8 cellular contexts compared by ENCODE assay signal in the genomic region with DNA sequence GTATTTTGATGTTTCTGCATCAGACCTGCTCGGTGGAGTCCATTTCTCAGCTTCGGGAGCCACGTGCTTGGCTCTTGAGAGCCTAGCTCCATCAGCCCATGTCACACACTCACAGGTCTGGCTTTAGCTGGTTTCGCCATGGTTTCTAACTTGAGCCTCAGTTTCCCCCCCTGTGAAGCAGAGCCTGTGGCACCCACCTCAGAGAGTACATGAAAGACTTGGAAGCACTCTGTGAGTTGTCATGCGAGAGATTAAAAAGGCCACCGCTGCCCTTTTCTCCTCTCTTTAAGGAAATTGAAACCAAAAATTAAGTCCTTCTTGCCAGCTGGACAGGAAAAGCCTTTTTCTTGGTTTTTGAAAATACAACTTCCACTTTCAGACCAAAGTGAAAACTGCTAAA. TPM values are rescaled to one million over a fixed set of nuclear protein-coding genes. Genes with fewer than 3 reads are reported as not detected.
A peak's percentile ranks its signal among the peaks of the same experiment; 100 is the strongest.
DNase-seq lines count a peak whose midpoint lies in the region; ATAC-seq and TF ChIP-seq lines count a peak whose summit lies in the region.

No MANE protein-coding gene starts in this region.

- POLR2A ChIA-PET in T-cell (lab: Charles Lee), result no interaction called here

- ATAC-seq in GM18499 (IDR thresholded peaks at IDR 0.05; ENCODE audit: insufficient read depth, unreplicated experiment) (peak; percentile 33), HG02571 (IDR thresholded peaks at IDR 0.05; ENCODE audit: unreplicated experiment) (peak; percentile 48), T-cell (replicated peaks in 1 of 4) (peak in 1 of 4 experiments; percentile 15), left lung (peak; percentile 28)

- no peaks in the 10 kb centered on the region for H3K36me3 ChIP-seq in left lung

- no peaks in the 10 kb centered on the region for H3K9me3 ChIP-seq in left lung

- intact Hi-C loops in left lung (cut with DNase I), result no loop called here

- peaks cover 95 to 98% (median 96%) of the 10 kb centered on the region in 3 donors for H3K4me1 Mint-ChIP-seq in T-cell

- CTCF ChIA-PET in T-cell (lab: Charles Lee), result interaction anchor here in 1 of 2 donors (0.7 kb wide), 1 partner anchor 476 kb away, joined by 3 read pairs; no protein-coding TSS in a partner anchor

- H3K9me3 Mint-ChIP-seq in T-cell, result no peaks in the 10 kb centered on the region

- no peaks in the 10 kb centered on the region for H3K27me3 Mint-ChIP-seq in T-cell

- H3K4me3 ChIP-seq in left lung, result peak overlapping the region in 1 of 2 donors; percentile 11

- peaks cover 22% of the 10 kb centered on the region for H3K36me3 Mint-ChIP-seq in T-cell

- H3K27ac ChIP-seq in left lung, result peak overlapping the region; percentile 71 to 75

- peak overlapping the region; percentile 27 to 66 for H3K27ac Mint-ChIP-seq in T-cell

- peak in 1 of 34 experiments; percentile 11 for DNase-seq in T-cell
- no peak for DNase-seq in left lung
- DNase-seq in NCI-H1694 (lab: John Stamatoyannopoulos, UW), result no peak
- no peak for DNase-seq in GDM1 (lab: John Stamatoyannopoulos, UW)
- DNase-seq in stimulated activated CD4-positive, alpha-beta T cell treated with anti-CD3 and anti-CD28 coated beads, Interleukin-15, amount 100 ng/mL, for 24 hours, result no peak
- no peak for DNase-seq in AML-193 (lab: John Stamatoyannopoulos, UW)

- H3K4me1 ChIP-seq in left lung, result peaks cover 24 to 66% of the 10 kb centered on the region in 2 donors

- peak overlapping the region; percentile 36 to 59 (median 50) for H3K4me3 Mint-ChIP-seq in T-cell

- TF ChIP-seq CTCF in left lung (IDR thresholded peaks at IDR 0.05), result no peak

- no peaks in the 10 kb centered on the region for H3K27me3 ChIP-seq in left lung

RNA-seq across cellular contexts. Expression of a gene that starts 8.8 kb away (rescaled TPM):
- total RNA-seq in T-cell, result 10 to 100 TPM; 42.7 to 62.9 (median 45.6) TPM
- total RNA-seq in left lung, result 10 to 100 TPM; 17.1 to 23.3 TPM
